Comparison of ENCODE assay signal across 22 cellular contexts in genomic region chr6:43679057-43679456, GRCh38. TPM values are rescaled to one million over a fixed set of nuclear protein-coding genes. Genes with fewer than 3 reads are reported as not detected.
DNase-seq lines count a peak whose midpoint lies in the region; ATAC-seq and TF ChIP-seq lines count a peak whose summit lies in the region.
"Had no signal": no experiment of that assay in that cellular context is flagged by ENCODE, and none has a peak within 500 bp of the region (broad histone marks: within the 10 kb centered on the region; RNA-seq: fewer than 3 reads in every experiment).

No MANE protein-coding gene starts in this region.

- peak overlapping the region; percentile 4 for H3K27ac Mint-ChIP-seq in activated naive CD4-positive, alpha-beta T cell treated with anti-CD3 and anti-CD28 coated beads, Interleukin-2, amount 50 U/mL, for 24 hours
- no peak overlapping the region for H3K27ac Mint-ChIP-seq in activated naive CD4-positive, alpha-beta T cell treated with anti-CD3 and anti-CD28 coated beads, Interleukin-2, amount 10 ng/mL, durations not matched to agents 7 days and 5 days
- H3K27ac Mint-ChIP-seq: B cell; CD4-positive, alpha-beta T cell had no signal

- H3K9me3 ChIP-seq in psoas muscle = no peaks in the 10 kb centered on the region
- H3K9me3 ChIP-seq in skeletal muscle tissue (ENCODE audit: control insufficient read depth in 3 of 3, low read length in 3 of 3) = no peaks in the 10 kb centered on the region
- H3K9me3 ChIP-seq: BLaER1 treated with 17β-estradiol and CSF1 and Interleukin-3, amounts not matched to agents 10 nM and 100 nM had no signal

- no peak overlapping the region for H3K4me3 Mint-ChIP-seq in activated naive CD4-positive, alpha-beta T cell treated with anti-CD3 and anti-CD28 coated beads, Interleukin-2, amount 50 U/mL, for 24 hours
- no peak overlapping the region for H3K4me3 Mint-ChIP-seq in activated naive CD4-positive, alpha-beta T cell treated with anti-CD3 and anti-CD28 coated beads, Interleukin-2, amount 10 ng/mL, durations not matched to agents 7 days and 5 days
- H3K4me3 Mint-ChIP-seq: B cell; CD14-positive monocyte; CD4-positive, alpha-beta T cell; CD8-positive, alpha-beta memory T cell had no signal

- peak overlapping the region; percentile 1 to 75 (median 9) for H3K9ac ChIP-seq in skeletal muscle tissue (ENCODE audit: low read depth in 1 of 3, low read length in 3 of 3)
- H3K9ac ChIP-seq: BLaER1 treated with 17β-estradiol and CSF1 and Interleukin-3, amounts not matched to agents 10 nM and 100 nM; GM23248 had no signal

- H3K4me1 Mint-ChIP-seq in activated naive CD4-positive, alpha-beta T cell treated with anti-CD3 and anti-CD28 coated beads, Interleukin-2, amount 50 U/mL, for 24 hours = peaks cover 21% of the 10 kb centered on the region
- peaks cover 10% of the 10 kb centered on the region for H3K4me1 Mint-ChIP-seq in activated naive CD4-positive, alpha-beta T cell treated with anti-CD3 and anti-CD28 coated beads, Interleukin-2, amount 10 ng/mL, durations not matched to agents 7 days and 5 days

- TF ChIP-seq CTCF in psoas muscle (IDR thresholded peaks at IDR 0.05) = no peak

- peaks cover 4% of the 10 kb centered on the region for H3K36me3 Mint-ChIP-seq in activated naive CD4-positive, alpha-beta T cell treated with anti-CD3 and anti-CD28 coated beads, Interleukin-2, amount 50 U/mL, for 24 hours
- peaks cover 34% of the 10 kb centered on the region for H3K36me3 Mint-ChIP-seq in activated naive CD4-positive, alpha-beta T cell treated with anti-CD3 and anti-CD28 coated beads, Interleukin-2, amount 10 ng/mL, durations not matched to agents 7 days and 5 days

- peak in 3 of 4 donors; percentile 40 to 57 (median 54) for ATAC-seq in psoas muscle
- ATAC-seq: GM12878 had no signal

- H3K4me1 ChIP-seq in psoas muscle (peaks cover 94% of the 10 kb centered on the region), skeletal muscle tissue (ENCODE audit: control insufficient read depth in 3 of 3, insufficient read depth in 3 of 3, low read length in 3 of 3) (peaks cover 60 to 96% (median 95%) of the 10 kb centered on the region in 3 donors)

- WGBS in psoas muscle, 3 donors = 56 to 90% (median 62%) methylated on average over 6 of the region's 6 CpGs

- H3K27ac ChIP-seq in psoas muscle (peak overlapping the region; percentile 95), skeletal muscle tissue (ENCODE audit: low read depth, low read length) (peak overlapping the region; percentile 86), temporal lobe (ENCODE audit: low read depth, low read length) (peak overlapping the region; percentile 47)
- H3K27ac ChIP-seq: 22Rv1; BLaER1 treated with 17β-estradiol and CSF1 and Interleukin-3, amounts not matched to agents 10 nM and 100 nM; GM23248 had no signal

- CTCF ChIA-PET in activated naive CD4-positive, alpha-beta T cell treated with anti-CD3 and anti-CD28 coated beads, Interleukin-2, amount 10 ng/mL, durations not matched to agents 7 days and 5 days (lab: Charles Lee) = interaction anchor here (0.9 to 3.3 kb wide), 3 partner anchors 9 to 12 kb away, joined by 3 to 13 read pairs (median 3); no protein-coding TSS in a partner anchor

- DNase-seq in activated naive CD4-positive, alpha-beta T cell treated with anti-CD3 and anti-CD28 coated beads, Interleukin-2, amount 10 ng/mL, durations not matched to agents 7 days and 5 days = no peak
- DNase-seq in psoas muscle (no peak), NCI-H526 (lab: John Stamatoyannopoulos, UW) (no peak), NCI-H2171 treated with DMSO at 0.1 percent for 48 hours (lab: John Stamatoyannopoulos, UW) (no peak), SW480 (ENCODE audit: low spot score) (no peak)
- DNase-seq: CD4-positive, alpha-beta T cell; CD8-positive, alpha-beta memory T cell; DMS 273 treated with DMSO at 0.1 percent for 48 hours; DMS79; EL; GDM1; GM23248; H7; HCEC 1CT had no signal

- H3K36me3 ChIP-seq in psoas muscle (ENCODE audit: insufficient read depth in 1 of 2, low read depth in 1 of 2) (peaks cover 0 to 68% of the 10 kb centered on the region in 2 donors), skeletal muscle tissue (ENCODE audit: control insufficient read depth in 3 of 3, insufficient read depth in 3 of 3, low read length in 3 of 3) (peaks cover 19 to 49% (median 27%) of the 10 kb centered on the region in 3 donors)

- H3K27me3 ChIP-seq in psoas muscle (ENCODE audit: insufficient read depth in 3 of 3, low read length in 2 of 3) = no peaks in the 10 kb centered on the region
- no peaks in the 10 kb centered on the region for H3K27me3 ChIP-seq in skeletal muscle tissue (ENCODE audit: control insufficient read depth in 3 of 3, insufficient read depth in 3 of 3, low read length in 3 of 3)
- H3K27me3 ChIP-seq: BLaER1 treated with 17β-estradiol and CSF1 and Interleukin-3, amounts not matched to agents 10 nM and 100 nM had no signal

- H3K4me3 ChIP-seq in psoas muscle (peak overlapping the region; percentile 13), skeletal muscle tissue (ENCODE audit: low read length in 3 of 3) (no peak overlapping the region)
- H3K4me3 ChIP-seq: BLaER1 treated with 17β-estradiol and CSF1 and Interleukin-3, amounts not matched to agents 10 nM and 100 nM; GM12878; GM23248 had no signal

- no peaks in the 10 kb centered on the region for H3K27me3 Mint-ChIP-seq in activated naive CD4-positive, alpha-beta T cell treated with anti-CD3 and anti-CD28 coated beads, Interleukin-2, amount 50 U/mL, for 24 hours
- H3K27me3 Mint-ChIP-seq in activated naive CD4-positive, alpha-beta T cell treated with anti-CD3 and anti-CD28 coated beads, Interleukin-2, amount 10 ng/mL, durations not matched to agents 7 days and 5 days = no peaks in the 10 kb centered on the region
- H3K27me3 Mint-ChIP-seq: B cell; CD4-positive, alpha-beta T cell; CD8-positive, alpha-beta memory T cell had no signal

- no peaks in the 10 kb centered on the region for H3K9me3 Mint-ChIP-seq in activated naive CD4-positive, alpha-beta T cell treated with anti-CD3 and anti-CD28 coated beads, Interleukin-2, amount 50 U/mL, for 24 hours
- H3K9me3 Mint-ChIP-seq in activated naive CD4-positive, alpha-beta T cell treated with anti-CD3 and anti-CD28 coated beads, Interleukin-2, amount 10 ng/mL, durations not matched to agents 7 days and 5 days = no peaks in the 10 kb centered on the region
- H3K9me3 Mint-ChIP-seq: CD14-positive monocyte; CD4-positive, alpha-beta T cell; CD8-positive, alpha-beta memory T cell had no signal

- intact Hi-C loops in psoas muscle (cut with DNase I) = no loop called here

RNA-seq across cellular contexts. Expression of gene MRPS18A, which starts 8.5 kb away (rescaled TPM):
- 100 to 1,000 TPM in 2 of 4 donors, 10 to 100 TPM in 2; 64.1 to 152 (median 103) TPM for total RNA-seq in psoas muscle
- polyA plus RNA-seq in psoas muscle = 100 to 1,000 TPM; 106 to 151 (median 148) TPM
- total RNA-seq in skeletal muscle tissue = 44.4 TPM
- total RNA-seq in temporal lobe = 12.3 TPM

RNA-seq across cellular contexts. Expression of gene RSPH9, which starts 34.2 kb away (rescaled TPM):
- total RNA-seq in psoas muscle = under 1 TPM in 1 of 4 donors, not detected in 3; 0.11 TPM
- under 1 TPM; 0.36 to 0.59 (median 0.51) TPM for polyA plus RNA-seq in psoas muscle
- total RNA-seq in skeletal muscle tissue = 0.52 TPM
- total RNA-seq in temporal lobe = 5.7 TPM
- total RNA-seq: B cell; CD4-positive, alpha-beta T cell; CD8-positive, alpha-beta memory T cell; GM12878 had no signal

RNA-seq across cellular contexts. Expression of gene MAD2L1BP, which starts 43.4 kb away (rescaled TPM):
- total RNA-seq in psoas muscle = 10 to 100 TPM; 17.0 to 36.6 (median 26.1) TPM
- polyA plus RNA-seq in psoas muscle = 10 to 100 TPM; 30.5 to 43.1 (median 31.6) TPM
- 25.1 TPM for total RNA-seq in skeletal muscle tissue
- total RNA-seq in temporal lobe = 20.9 TPM

RNA-seq across cellular contexts. Expression of gene GTPBP2, which starts 50.0 kb away (rescaled TPM):
- total RNA-seq in psoas muscle = 10 to 100 TPM; 32.8 to 43.8 (median 35.2) TPM
- polyA plus RNA-seq in psoas muscle = 10 to 100 TPM; 27.8 to 69.6 (median 33.9) TPM
- 30.8 TPM for total RNA-seq in skeletal muscle tissue
- 23.6 TPM for total RNA-seq in temporal lobe
